ENCODE assay signal across 8 cellular contexts in genomic region chr1:36150296-36151132, GRCh38. TPM values are rescaled to one million over a fixed set of nuclear protein-coding genes. Genes with fewer than 3 reads are reported as not detected.
DNase-seq lines count a peak whose midpoint lies in the region; ATAC-seq and TF ChIP-seq lines count a peak whose summit lies in the region.

No MANE protein-coding gene starts in this region.

- TF ChIP-seq CTCF in Panc1 (IDR thresholded peaks at IDR 0.05) (no peak), natural killer cell (IDR thresholded peaks at IDR 0.05) (no peak), stomach (IDR thresholded peaks at IDR 0.05) (no peak)

- in situ Hi-C loops in Panc1 (cut with HindIII; ENCODE audit: low pct_unique_long_range_greater_than_20kb, low sequenced_read_pairs), result no loop called here

- H3K27me3 ChIP-seq in Panc1 (ENCODE audit: control insufficient read depth, insufficient read depth, low read length) (no peaks in the 10 kb centered on the region), stomach (no peaks in the 10 kb centered on the region)

- 7 to 16% (median 12%) methylated on average over 11 to 12 of the region's 12 CpGs for WGBS in stomach, 5 donors

- H3K27me3 Mint-ChIP-seq in activated T-helper 17 cell treated with anti-CD3 and anti-CD28 coated beads, Interleukin-2, amount 50 U/mL, for 72 hours, result no peaks in the 10 kb centered on the region
- no peaks in the 10 kb centered on the region for H3K27me3 Mint-ChIP-seq in natural killer cell (ENCODE audit: low read depth in 2 of 2)

- TF ChIP-seq POLR2A in stomach (IDR thresholded peaks at IDR 0.05), result no peak

- TF ChIP-seq EP300 in stomach (IDR thresholded peaks at IDR 0.05), result no peak

- no peaks in the 10 kb centered on the region; the same call in 1 of the 2 replicates for H3K36me3 ChIP-seq in Panc1 (ENCODE audit: control insufficient read depth, insufficient read depth, low read length)
- peaks cover 0 to 4% (median 2%) of the 10 kb centered on the region in 4 donors for H3K36me3 ChIP-seq in stomach

- peak; percentile 40 for ATAC-seq in GM21717 (IDR thresholded peaks at IDR 0.05; ENCODE audit: unreplicated experiment)
- peak; percentile 86 for ATAC-seq in Panc1
- ATAC-seq in activated T-helper 17 cell treated with anti-CD3 and anti-CD28 coated beads, Interleukin-2, amount 50 U/mL, for 72 hours (replicated peaks), result peak; percentile 68
- peak; percentile 48 to 64 (median 51) for ATAC-seq in natural killer cell

- POLR2A ChIA-PET in Panc1 (lab: Charles Lee), result interaction anchor here (0.5 to 1.9 kb wide), 8 partner anchors 14 to 1071 kb away, joined by 3 to 12 read pairs (median 4); no protein-coding TSS in a partner anchor

- H3K4me1 Mint-ChIP-seq in activated T-helper 17 cell treated with anti-CD3 and anti-CD28 coated beads, Interleukin-2, amount 50 U/mL, for 72 hours, result peaks cover 26% of the 10 kb centered on the region
- H3K4me1 Mint-ChIP-seq in natural killer cell, result peaks cover 56 to 76% of the 10 kb centered on the region in 2 donors

- H3K9me3 ChIP-seq in Panc1 (ENCODE audit: control insufficient read depth, insufficient read depth, low read depth, low read length) (no peaks in the 10 kb centered on the region), stomach (no peaks in the 10 kb centered on the region)

- H3K36me3 Mint-ChIP-seq in activated T-helper 17 cell treated with anti-CD3 and anti-CD28 coated beads, Interleukin-2, amount 50 U/mL, for 72 hours (ENCODE audit: low read depth), result peaks cover 6% of the 10 kb centered on the region
- no peaks in the 10 kb centered on the region for H3K36me3 Mint-ChIP-seq in natural killer cell

- intact Hi-C loops in Panc1 (cut with micrococcal nuclease; ENCODE audit: unreplicated experiment) (loop anchor here (1.0 kb wide), 1 partner anchor 20 kb away; no protein-coding TSS in a partner anchor), natural killer cell (cut with micrococcal nuclease) (loop anchor here (2.0 kb wide), 1 partner anchor 1328 kb away; no protein-coding TSS in a partner anchor), stomach (cut with DNase I; ENCODE audit: low total_unique reads) (loop anchor here (5.0 kb wide), 1 partner anchor 37 kb away; no protein-coding TSS in a partner anchor)

- CTCF ChIA-PET in Panc1 (lab: Charles Lee), result interaction anchor here (0.7 to 2.6 kb wide), 9 partner anchors 9 to 298 kb away, joined by 3 to 29 read pairs (median 3); partner anchors contain the start of gene SH3D21

- no peaks in the 10 kb centered on the region for H3K9me3 Mint-ChIP-seq in activated T-helper 17 cell treated with anti-CD3 and anti-CD28 coated beads, Interleukin-2, amount 50 U/mL, for 72 hours
- H3K9me3 Mint-ChIP-seq in natural killer cell, result no peaks in the 10 kb centered on the region

- H3K4me3 ChIP-seq in Panc1 (ENCODE audit: low read depth in 2 of 2, low read length in 2 of 2), result peak overlapping the region; percentile 14 to 37
- H3K4me3 ChIP-seq in stomach, result peak overlapping the region in 3 of 4 donors; percentile 7 to 15 (median 11)

- DNase-seq in DMS153 (lab: John Stamatoyannopoulos, UW) (peak; percentile 95), KG1 (lab: John Stamatoyannopoulos, UW) (peak; percentile 30), Panc1 (ENCODE audit: low read depth, low spot score) (peak; percentile 80), fibroblast of gingiva (ENCODE audit: low read depth) (peak; percentile 93), natural killer cell (peak; percentile 79), stomach (peak; percentile 94)

- peak overlapping the region; percentile 95 for H3K27ac Mint-ChIP-seq in activated T-helper 17 cell treated with anti-CD3 and anti-CD28 coated beads, Interleukin-2, amount 50 U/mL, for 72 hours
- peak overlapping the region; percentile 99 to 100 for H3K27ac Mint-ChIP-seq in natural killer cell

- peak overlapping the region; percentile 94 for H3K4me3 Mint-ChIP-seq in activated T-helper 17 cell treated with anti-CD3 and anti-CD28 coated beads, Interleukin-2, amount 50 U/mL, for 72 hours
- peak overlapping the region; percentile 100 for H3K4me3 Mint-ChIP-seq in natural killer cell

- H3K4me1 ChIP-seq in Panc1 (ENCODE audit: control insufficient read depth, insufficient read depth, low read length) (peaks cover 42% of the 10 kb centered on the region), stomach (peaks cover 40 to 68% (median 52%) of the 10 kb centered on the region in 4 donors)

- BruUV-seq in Panc1 (replicated peaks; lab: Mats Ljungman, UMichigan), result no TSS peak

- H3K27ac ChIP-seq in Panc1 (ENCODE audit: low read length) (peak overlapping the region; percentile 98), stomach (peak overlapping the region; percentile 90 to 98 (median 97))

RNA-seq across cellular contexts. Expression of gene TRAPPC3, which starts 1.2 kb away (rescaled TPM):
- total RNA-seq in Panc1 (2021; ENCODE audit: unreplicated experiment) (98.7 TPM), natural killer cell (10 to 100 TPM; 28.0 to 34.7 (median 34.3) TPM), stomach (10 to 100 TPM in 4 of 5 donors, 1 to 10 TPM in 1; 8.9 to 63.9 (median 19.8) TPM)
- polyA plus RNA-seq in Panc1 (2012; ENCODE audit: insufficient read length), result 150 TPM
- 10 to 100 TPM; 47.8 to 72.6 TPM for total RNA-seq in activated T-helper 17 cell treated with anti-CD3 and anti-CD28 coated beads, Interleukin-2, amount 50 U/mL, for 72 hours
- polyA plus RNA-seq in stomach, result 10 to 100 TPM; 61.1 to 64.0 (median 62.8) TPM

RNA-seq across cellular contexts. Expression of gene MAP7D1, which starts 5.4 kb away (rescaled TPM):
- total RNA-seq in Panc1 (2021; ENCODE audit: unreplicated experiment) (212 TPM), natural killer cell (100 to 1,000 TPM; 213 to 232 (median 230) TPM), stomach (100 to 1,000 TPM in 2 of 5 donors, 10 to 100 TPM in 3; 14.6 to 164 (median 40.3) TPM)
- polyA plus RNA-seq in Panc1 (2012; ENCODE audit: insufficient read length), result 223 TPM
- total RNA-seq in activated T-helper 17 cell treated with anti-CD3 and anti-CD28 coated beads, Interleukin-2, amount 50 U/mL, for 72 hours, result 100 to 1,000 TPM in 1 of 2 donors, 10 to 100 TPM in 1; 97.9 to 164 TPM
- polyA plus RNA-seq in stomach, result 10 to 100 TPM; 36.7 to 42.8 (median 42.4) TPM

RNA-seq across cellular contexts. Expression of gene COL8A2, which starts 25.5 kb away (rescaled TPM):
- 1.2 TPM for total RNA-seq in Panc1 (2021; ENCODE audit: unreplicated experiment)
- 1.9 TPM for polyA plus RNA-seq in Panc1 (2012; ENCODE audit: insufficient read length)
- total RNA-seq in activated T-helper 17 cell treated with anti-CD3 and anti-CD28 coated beads, Interleukin-2, amount 50 U/mL, for 72 hours, result under 1 TPM in 1 of 2 donors, not detected in 1; 0.08 TPM
- total RNA-seq in natural killer cell, result under 1 TPM; 0.09 to 0.20 (median 0.14) TPM
- 10 to 100 TPM in 1 of 5 donors, 1 to 10 TPM in 4; 3.5 to 19.2 (median 5.5) TPM for total RNA-seq in stomach
- polyA plus RNA-seq in stomach, result 1 to 10 TPM in 2 of 3 donors, under 1 TPM in 1; 0.92 to 5.0 (median 2.0) TPM

Comparison
In these comparisons a context has a peak if more than half of its experiments do, and no peak if none do; other contexts are left out.
1. Peak in every context shown above with its lines: DNase-seq, ATAC-seq, H3K4me3 ChIP-seq and H3K27ac ChIP-seq.
2. DNase-seq: peak in every context shown above with its lines; median percentile 95 in DMS153; 94 in stomach; 93 in fibroblast of gingiva; 80 in Panc1; 79 in natural killer cell; 30 in KG1.